14 cellular contexts compared by ENCODE assay signal in the genomic region with DNA sequence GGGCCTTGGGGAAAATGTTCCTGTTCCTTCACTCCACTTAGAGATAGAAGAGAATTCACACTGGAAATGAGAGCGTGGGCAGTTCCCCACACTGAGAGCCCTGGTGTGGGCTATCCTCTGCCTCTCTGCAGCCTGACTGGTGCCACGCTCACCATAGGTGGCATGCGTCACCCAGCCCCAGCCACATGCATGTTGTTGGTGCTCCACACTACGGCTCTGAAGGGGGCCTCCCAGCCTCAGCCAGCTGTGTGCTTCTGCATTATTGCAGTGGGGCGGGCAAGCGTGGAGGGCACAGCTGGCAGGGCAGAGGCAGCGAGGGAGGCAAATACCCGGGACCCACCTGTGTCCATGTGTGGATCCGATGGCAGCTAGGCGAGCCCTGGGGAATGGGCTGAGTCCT. TPM values are rescaled to one million over a fixed set of nuclear protein-coding genes. Genes with fewer than 3 reads are reported as not detected.
A peak's percentile ranks its signal among the peaks of the same experiment; 100 is the strongest.
DNase-seq lines count a peak whose midpoint lies in the region; ATAC-seq and TF ChIP-seq lines count a peak whose summit lies in the region.
"Had no signal": no experiment of that assay in that cellular context is flagged by ENCODE, and none has a peak within 500 bp of the region (broad histone marks: within the 10 kb centered on the region; RNA-seq: fewer than 3 reads in every experiment).

No MANE protein-coding gene starts in this region.

- no peaks in the 10 kb centered on the region for H3K27me3 ChIP-seq in CD8-positive, alpha-beta T cell (ENCODE audit: insufficient read depth, low read length)
- H3K27me3 ChIP-seq: BE2C had no signal

- CTCF ChIA-PET in CD8-positive, alpha-beta T cell (lab: Charles Lee), result interaction anchor here (0.6 to 7.6 kb wide), 8 partner anchors 11 to 1092 kb away, joined by 3 to 62 read pairs (median 5); partner anchors contain the start of gene RASSF5

- no peaks in the 10 kb centered on the region for H3K9me3 ChIP-seq in CD8-positive, alpha-beta T cell (ENCODE audit: low read length)
- H3K9me3 ChIP-seq: BE2C had no signal

- no peak overlapping the region for H3K27ac ChIP-seq in CD8-positive, alpha-beta T cell (ENCODE audit: low read depth, low read length)

- H3K36me3 Mint-ChIP-seq in activated naive CD4-positive, alpha-beta T cell treated with anti-CD3 and anti-CD28 coated beads, Interleukin-2, amount 50 U/mL, for 72 hours, result peaks cover 7% of the 10 kb centered on the region in 2 donors
- H3K36me3 Mint-ChIP-seq in CD8-positive, alpha-beta T cell, result peaks cover 87% of the 10 kb centered on the region
- H3K36me3 Mint-ChIP-seq in glutamatergic neuron (ENCODE audit: unreplicated experiment), result no peaks in the 10 kb centered on the region
- H3K36me3 Mint-ChIP-seq in stimulated activated naive B cell treated with anti-CD40 and anti-IgM and Interleukin-4, amounts not matched to agents 10 μg/mL and 1 μg/mL and 100 μg/mL, for 72 hours, result peaks cover 58 to 63% of the 10 kb centered on the region in 2 donors

- no peak for ATAC-seq in activated naive CD4-positive, alpha-beta T cell treated with anti-CD3 and anti-CD28 coated beads, Interleukin-2, amount 50 U/mL, for 72 hours
- no peak for ATAC-seq in CD8-positive, alpha-beta T cell
- ATAC-seq in stimulated activated naive B cell treated with anti-CD40 and anti-IgM and Interleukin-4, amounts not matched to agents 10 μg/mL and 1 μg/mL and 100 μg/mL, for 72 hours (replicated peaks), result no peak
- ATAC-seq: HepG2 had no signal

- H3K4me1 Mint-ChIP-seq in CD8-positive, alpha-beta T cell (ENCODE audit: low read depth), result no peaks in the 10 kb centered on the region
- peaks cover 11% of the 10 kb centered on the region for H3K4me1 Mint-ChIP-seq in glutamatergic neuron (ENCODE audit: low read depth, unreplicated experiment)
- peaks cover 42 to 58% of the 10 kb centered on the region in 2 donors for H3K4me1 Mint-ChIP-seq in stimulated activated naive B cell treated with anti-CD40 and anti-IgM and Interleukin-4, amounts not matched to agents 10 μg/mL and 1 μg/mL and 100 μg/mL, for 72 hours

- no peak for TF ChIP-seq CTCF in CD8-positive, alpha-beta T cell (IDR thresholded peaks at IDR 0.05)
- no peak for TF ChIP-seq CTCF in glutamatergic neuron (IDR thresholded peaks at IDR 0.05; ENCODE audit: partially characterized antibody, unreplicated experiment)

- POLR2A ChIA-PET in CD8-positive, alpha-beta T cell (lab: Charles Lee), result no interaction called here

- H3K9me3 Mint-ChIP-seq in activated naive CD4-positive, alpha-beta T cell treated with anti-CD3 and anti-CD28 coated beads, Interleukin-2, amount 50 U/mL, for 72 hours, result no peaks in the 10 kb centered on the region
- H3K9me3 Mint-ChIP-seq in CD8-positive, alpha-beta T cell, result no peaks in the 10 kb centered on the region
- peaks cover 3% of the 10 kb centered on the region for H3K9me3 Mint-ChIP-seq in glutamatergic neuron (ENCODE audit: unreplicated experiment)
- H3K9me3 Mint-ChIP-seq in stimulated activated naive B cell treated with anti-CD40 and anti-IgM and Interleukin-4, amounts not matched to agents 10 μg/mL and 1 μg/mL and 100 μg/mL, for 72 hours, result no peaks in the 10 kb centered on the region
- H3K9me3 Mint-ChIP-seq: CD4-positive, CD25-positive, alpha-beta regulatory T cell; HFFc6 had no signal

- H3K27me3 Mint-ChIP-seq in CD8-positive, alpha-beta T cell (ENCODE audit: low read depth), result no peaks in the 10 kb centered on the region
- peaks cover 5% of the 10 kb centered on the region for H3K27me3 Mint-ChIP-seq in glutamatergic neuron (ENCODE audit: unreplicated experiment)
- H3K27me3 Mint-ChIP-seq in stimulated activated naive B cell treated with anti-CD40 and anti-IgM and Interleukin-4, amounts not matched to agents 10 μg/mL and 1 μg/mL and 100 μg/mL, for 72 hours, result no peaks in the 10 kb centered on the region
- H3K27me3 Mint-ChIP-seq: CD4-positive, CD25-positive, alpha-beta regulatory T cell had no signal

- H3K4me3 Mint-ChIP-seq in CD8-positive, alpha-beta T cell, result no peak overlapping the region
- H3K4me3 Mint-ChIP-seq in glutamatergic neuron (ENCODE audit: unreplicated experiment), result no peak overlapping the region
- H3K4me3 Mint-ChIP-seq in stimulated activated naive B cell treated with anti-CD40 and anti-IgM and Interleukin-4, amounts not matched to agents 10 μg/mL and 1 μg/mL and 100 μg/mL, for 72 hours, result no peak overlapping the region
- H3K4me3 Mint-ChIP-seq: CD4-positive, CD25-positive, alpha-beta regulatory T cell; HFFc6 had no signal

- no peak overlapping the region for H3K4me3 ChIP-seq in CD8-positive, alpha-beta T cell (ENCODE audit: low read depth, low read length)

- H3K36me3 ChIP-seq in CD8-positive, alpha-beta T cell (ENCODE audit: insufficient read depth, low read length), result peaks cover 70% of the 10 kb centered on the region
- H3K36me3 ChIP-seq: BE2C had no signal

- peak overlapping the region; percentile 60 to 63 for H3K27ac Mint-ChIP-seq in activated naive CD4-positive, alpha-beta T cell treated with anti-CD3 and anti-CD28 coated beads, Interleukin-2, amount 50 U/mL, for 72 hours
- H3K27ac Mint-ChIP-seq in CD8-positive, alpha-beta T cell, result peak overlapping the region; percentile 32
- peak overlapping the region; percentile 48 for H3K27ac Mint-ChIP-seq in glutamatergic neuron (ENCODE audit: unreplicated experiment)
- H3K27ac Mint-ChIP-seq in stimulated activated naive B cell treated with anti-CD40 and anti-IgM and Interleukin-4, amounts not matched to agents 10 μg/mL and 1 μg/mL and 100 μg/mL, for 72 hours, result peak overlapping the region; percentile 79
- H3K27ac Mint-ChIP-seq: HFFc6 had no signal

- DNase-seq in activated naive CD4-positive, alpha-beta T cell treated with anti-CD3 and anti-CD28 coated beads, Interleukin-2, amount 50 U/mL, for 72 hours (ENCODE audit: low spot score in 2 of 2), result no peak
- no peak for DNase-seq in activated naive CD4-positive, alpha-beta T cell treated with anti-CD3 and anti-CD28 coated beads, Interleukin-2, amount 50 U/mL, for 16 hours
- no peak for DNase-seq in CD8-positive, alpha-beta T cell
- DNase-seq in glutamatergic neuron (no peak), UCSD-AML1 (lab: John Stamatoyannopoulos, UW; ENCODE audit: unreplicated experiment) (no peak)
- no peak for DNase-seq in stimulated activated naive B cell treated with anti-CD40 and anti-IgM and Interleukin-4, amounts not matched to agents 10 μg/mL and 1 μg/mL and 100 μg/mL, for 72 hours
- DNase-seq in activated CD4-positive, alpha-beta T cell treated with anti-CD3 and anti-CD28 coated beads, Interleukin-2, amount 50 U/mL, for 48 hours, result no peak
- DNase-seq: BE2C; Calu3; CD4-positive, CD25-positive, alpha-beta regulatory T cell; DMS 273 treated with DMSO at 0.1 percent for 48 hours; HCEC 1CT; HFFc6 had no signal

- intact Hi-C loops in CD8-positive, alpha-beta T cell (cut with DNase I, micrococcal nuclease), result no loop called here

- H3K4me1 ChIP-seq in CD8-positive, alpha-beta T cell (ENCODE audit: insufficient read depth, low read length), result no peaks in the 10 kb centered on the region
- H3K4me1 ChIP-seq: BE2C had no signal

RNA-seq across cellular contexts. Expression of gene RASSF5, which starts 14.7 kb away (rescaled TPM):
- 100 to 1,000 TPM; 212 to 239 TPM for total RNA-seq in activated naive CD4-positive, alpha-beta T cell treated with anti-CD3 and anti-CD28 coated beads, Interleukin-2, amount 50 U/mL, for 72 hours
- 100 to 1,000 TPM; 209 to 213 TPM for total RNA-seq in CD8-positive, alpha-beta T cell
- 2.7 TPM for total RNA-seq in glutamatergic neuron (ENCODE audit: unreplicated experiment)

RNA-seq across cellular contexts. Expression of gene IKBKE, which starts 22.3 kb away (rescaled TPM):
- 10 to 100 TPM in 1 of 2 donors, 1 to 10 TPM in 1; 4.5 to 40.7 TPM for total RNA-seq in activated naive CD4-positive, alpha-beta T cell treated with anti-CD3 and anti-CD28 coated beads, Interleukin-2, amount 50 U/mL, for 72 hours
- total RNA-seq in CD8-positive, alpha-beta T cell, result 10 to 100 TPM; 24.6 to 25.2 TPM
- 0.20 TPM for total RNA-seq in glutamatergic neuron (ENCODE audit: unreplicated experiment)

Comparison
In these comparisons a context has a peak if more than half of its experiments do, and no peak if none do; other contexts are left out.
1. RNA of gene RASSF5, which starts 14.7 kb away (total RNA-seq): 212 to 239 TPM in activated naive CD4-positive, alpha-beta T cell treated with anti-CD3 and anti-CD28 coated beads, Interleukin-2, amount 50 U/mL, for 72 hours and 209 to 213 TPM in CD8-positive, alpha-beta T cell; 2.7 TPM in glutamatergic neuron (single experiment); every median in the first group is over 10 times any median in the second.
2. Peak in every context shown above with its lines, with median percentiles within 50 percentile points of each other: H3K27ac Mint-ChIP-seq.